ENCODE assay signal across 18 cellular contexts in genomic region chr6:139485742-139486475, GRCh38.
DNase-seq lines count a peak whose midpoint lies in the region; ATAC-seq and TF ChIP-seq lines count a peak whose summit lies in the region.
"Had no signal": no experiment of that assay in that cellular context is flagged by ENCODE, and none has a peak within 500 bp of the region (broad histone marks: within the 10 kb centered on the region; RNA-seq: fewer than 3 reads in every experiment).

No MANE protein-coding gene starts in this region.

- peak overlapping the region; percentile 78 for H3K27ac Mint-ChIP-seq in nephron progenitor cell
- H3K27ac Mint-ChIP-seq: CD4-positive, CD25-positive, alpha-beta regulatory T cell had no signal

- peak overlapping the region; percentile 47 for H3K27ac ChIP-seq in cardiac muscle cell
- H3K27ac ChIP-seq in upper lobe of right lung: no peak overlapping the region
- H3K27ac ChIP-seq: SJSA1 had no signal

- H3K4me3 Mint-ChIP-seq in nephron progenitor cell: peak overlapping the region; percentile 3
- H3K4me3 Mint-ChIP-seq: CD4-positive, CD25-positive, alpha-beta regulatory T cell had no signal

- H3K4me1 ChIP-seq in cardiac muscle cell (ENCODE audit: low read depth) (peaks cover 15% of the 10 kb centered on the region), upper lobe of right lung (no peaks in the 10 kb centered on the region)
- H3K4me1 ChIP-seq: SJSA1 had no signal

- no peaks in the 10 kb centered on the region for H3K9me3 Mint-ChIP-seq in nephron progenitor cell

- no peak for DNase-seq in cardiac muscle cell (ENCODE audit: low read depth in 1 of 2, low spot score in 1 of 2)
- DNase-seq in left cardiac atrium: no peak
- peak; percentile 5 for DNase-seq in kidney glomerular epithelial cell (lab: John Stamatoyannopoulos, UW)
- DNase-seq in nephron progenitor cell: peak; percentile 5
- no peak for DNase-seq in upper lobe of right lung
- DNase-seq in NCI-H146 (lab: John Stamatoyannopoulos, UW): no peak
- DNase-seq: CD4-positive, CD25-positive, alpha-beta regulatory T cell; DND-41; GF-D8; Kasumi-1; NCI-H1417; NCI-H2029; NCI-H2171 treated with DMSO at 0.1 percent for 48 hours; NCI-H510A treated with DMSO at 0.1 percent for 48 hours; PC-3 had no signal

- peaks cover 82% of the 10 kb centered on the region for H3K4me1 Mint-ChIP-seq in nephron progenitor cell

- peaks cover 6% of the 10 kb centered on the region for H3K36me3 Mint-ChIP-seq in nephron progenitor cell (ENCODE audit: low read depth)
- H3K36me3 Mint-ChIP-seq: CD4-positive, CD25-positive, alpha-beta regulatory T cell had no signal

- H3K9me3 ChIP-seq in cardiac muscle cell (ENCODE audit: low read depth) (no peaks in the 10 kb centered on the region), upper lobe of right lung (no peaks in the 10 kb centered on the region)
- H3K9me3 ChIP-seq: SJSA1 had no signal

- H3K36me3 ChIP-seq in cardiac muscle cell: no peaks in the 10 kb centered on the region
- no peaks in the 10 kb centered on the region for H3K36me3 ChIP-seq in upper lobe of right lung
- H3K36me3 ChIP-seq: SJSA1 had no signal

- H3K27me3 Mint-ChIP-seq in nephron progenitor cell (ENCODE audit: low read depth, poor library complexity): no peaks in the 10 kb centered on the region

- no peak for TF ChIP-seq CTCF in cardiac muscle cell (IDR thresholded peaks at IDR 0.05; ENCODE audit: low read depth, low read length)
- no peak for TF ChIP-seq CTCF in nephron progenitor cell (IDR thresholded peaks at IDR 0.05)
- no peak for TF ChIP-seq CTCF in upper lobe of right lung (IDR thresholded peaks at IDR 0.05)

- H3K4me3 ChIP-seq in cardiac muscle cell (no peak overlapping the region), upper lobe of right lung (no peak overlapping the region)
- H3K4me3 ChIP-seq: SJSA1 had no signal

- H3K27me3 ChIP-seq in cardiac muscle cell (no peaks in the 10 kb centered on the region), upper lobe of right lung (no peaks in the 10 kb centered on the region)
- H3K27me3 ChIP-seq: SJSA1 had no signal

- ATAC-seq in left cardiac atrium: no peak
- ATAC-seq in upper lobe of right lung: no peak
- no peak for ATAC-seq in GM18519 (IDR thresholded peaks at IDR 0.05; ENCODE audit: low FRiP score, unreplicated experiment)
- no peak for ATAC-seq in GM19463 (IDR thresholded peaks at IDR 0.05; ENCODE audit: unreplicated experiment)
- ATAC-seq: PC-3 had no signal

- intact Hi-C loops in left cardiac atrium (cut with DNase I) (no loop called here), upper lobe of right lung (cut with DNase I) (no loop called here)

Comparison
In these comparisons a context has a peak if more than half of its experiments do, and no peak if none do; other contexts are left out.
1. DNase-seq: peak in kidney glomerular epithelial cell (single experiment) and nephron progenitor cell (single experiment); none in cardiac muscle cell (0 of 2), left cardiac atrium (single experiment), upper lobe of right lung (single experiment) and NCI-H146 (single experiment).